Comparison of ENCODE assay signal across 8 cellular contexts in genomic region chr4:148376151-148376550, GRCh38.
A peak's percentile ranks its signal among the peaks of the same experiment; 100 is the strongest.
DNase-seq lines count a peak whose midpoint lies in the region; ATAC-seq and TF ChIP-seq lines count a peak whose summit lies in the region.

No MANE protein-coding gene starts in this region.

- no peaks in the 10 kb centered on the region for H3K27me3 Mint-ChIP-seq in activated T-helper 2 cell treated with anti-CD3 and anti-CD28 coated beads, Interferon-gamma antibody, Interleukin-2, Interleukin-4, amounts not matched to agents 10 μg/mL and 5 μg/mL and 100 μg/mL, durations not matched to agents 14 hours and 24 hours and 36 hours (ENCODE audit: low read depth)

- DNase-seq in Daoy (ENCODE audit: low read depth): peak; percentile 43
- DNase-seq in NCI-H1105 (lab: John Stamatoyannopoulos, UW): peak; percentile 51
- peak; percentile 67 for DNase-seq in astrocyte of the spinal cord (ENCODE audit: low read depth, low spot score)
- peak; percentile 57 to 68 for DNase-seq in left colon
- DNase-seq in upper lobe of right lung: no peak
- DNase-seq in HK-2 (ENCODE audit: unreplicated experiment): no peak
- DNase-seq in activated T-helper 2 cell treated with anti-CD3 and anti-CD28 coated beads, Interferon-gamma antibody, Interleukin-2, Interleukin-4, amounts not matched to agents 10 μg/mL and 5 μg/mL and 100 μg/mL, durations not matched to agents 14 hours and 24 hours and 36 hours (ENCODE audit: low spot score): no peak
- no peak for DNase-seq in stimulated activated CD4-positive, alpha-beta T cell treated with anti-CD3 and anti-CD28 coated beads, Interleukin-4, amount 100 ng/mL, for 24 hours

- intact Hi-C loops in left colon (cut with DNase I, micrococcal nuclease): no loop called here
- intact Hi-C loops in upper lobe of right lung (cut with DNase I): no loop called here
- intact Hi-C loops in activated T-helper 2 cell treated with anti-CD3 and anti-CD28 coated beads, Interferon-gamma antibody, Interleukin-2, Interleukin-4, amounts not matched to agents 10 μg/mL and 5 μg/mL and 100 μg/mL, durations not matched to agents 14 hours and 24 hours and 36 hours (cut with micrococcal nuclease): no loop called here

- no peaks in the 10 kb centered on the region for H3K27me3 ChIP-seq in upper lobe of right lung

- no peaks in the 10 kb centered on the region for H3K36me3 Mint-ChIP-seq in activated T-helper 2 cell treated with anti-CD3 and anti-CD28 coated beads, Interferon-gamma antibody, Interleukin-2, Interleukin-4, amounts not matched to agents 10 μg/mL and 5 μg/mL and 100 μg/mL, durations not matched to agents 14 hours and 24 hours and 36 hours (ENCODE audit: low read depth)

- H3K4me1 Mint-ChIP-seq in activated T-helper 2 cell treated with anti-CD3 and anti-CD28 coated beads, Interferon-gamma antibody, Interleukin-2, Interleukin-4, amounts not matched to agents 10 μg/mL and 5 μg/mL and 100 μg/mL, durations not matched to agents 14 hours and 24 hours and 36 hours (ENCODE audit: low read depth): no peaks in the 10 kb centered on the region

- no peaks in the 10 kb centered on the region for H3K9me3 Mint-ChIP-seq in activated T-helper 2 cell treated with anti-CD3 and anti-CD28 coated beads, Interferon-gamma antibody, Interleukin-2, Interleukin-4, amounts not matched to agents 10 μg/mL and 5 μg/mL and 100 μg/mL, durations not matched to agents 14 hours and 24 hours and 36 hours

- peak overlapping the region; percentile 51 for H3K27ac ChIP-seq in upper lobe of right lung

- H3K9me3 ChIP-seq in upper lobe of right lung: no peaks in the 10 kb centered on the region

- peaks cover 5% of the 10 kb centered on the region for H3K4me1 ChIP-seq in upper lobe of right lung

- in situ Hi-C loops in astrocyte of the spinal cord (cut with HindIII; ENCODE audit: low sequenced_read_pairs): no loop called here

- H3K36me3 ChIP-seq in upper lobe of right lung: no peaks in the 10 kb centered on the region

- no peak overlapping the region for H3K4me3 Mint-ChIP-seq in activated T-helper 2 cell treated with anti-CD3 and anti-CD28 coated beads, Interferon-gamma antibody, Interleukin-2, Interleukin-4, amounts not matched to agents 10 μg/mL and 5 μg/mL and 100 μg/mL, durations not matched to agents 14 hours and 24 hours and 36 hours (ENCODE audit: low read depth)

- H3K4me3 ChIP-seq in astrocyte of the spinal cord (ENCODE audit: low read depth, low read length) (no peak overlapping the region), upper lobe of right lung (peak overlapping the region; percentile 34)

- ATAC-seq in left colon (peak; percentile 87), upper lobe of right lung (peak; percentile 58)

- TF ChIP-seq CTCF in astrocyte of the spinal cord (IDR thresholded peaks at IDR 0.05; ENCODE audit: low read depth, low read length) (no peak), upper lobe of right lung (IDR thresholded peaks at IDR 0.05) (no peak)

- no peak overlapping the region for H3K27ac Mint-ChIP-seq in activated T-helper 2 cell treated with anti-CD3 and anti-CD28 coated beads, Interferon-gamma antibody, Interleukin-2, Interleukin-4, amounts not matched to agents 10 μg/mL and 5 μg/mL and 100 μg/mL, durations not matched to agents 14 hours and 24 hours and 36 hours

Comparison
In these comparisons a context has a peak if more than half of its experiments do, and no peak if none do; other contexts are left out.
1. DNase-seq: peak in Daoy (single experiment), NCI-H1105 (single experiment), astrocyte of the spinal cord (single experiment) and left colon (2 of 2); none in upper lobe of right lung (single experiment), HK-2 (single experiment), activated T-helper 2 cell treated with anti-CD3 and anti-CD28 coated beads, Interferon-gamma antibody, Interleukin-2, Interleukin-4, amounts not matched to agents 10 μg/mL and 5 μg/mL and 100 μg/mL, durations not matched to agents 14 hours and 24 hours and 36 hours (single experiment) and stimulated activated CD4-positive, alpha-beta T cell treated with anti-CD3 and anti-CD28 coated beads, Interleukin-4, amount 100 ng/mL, for 24 hours (single experiment).